Comparison of ENCODE assay signal across 9 cellular contexts in the genomic region with DNA sequence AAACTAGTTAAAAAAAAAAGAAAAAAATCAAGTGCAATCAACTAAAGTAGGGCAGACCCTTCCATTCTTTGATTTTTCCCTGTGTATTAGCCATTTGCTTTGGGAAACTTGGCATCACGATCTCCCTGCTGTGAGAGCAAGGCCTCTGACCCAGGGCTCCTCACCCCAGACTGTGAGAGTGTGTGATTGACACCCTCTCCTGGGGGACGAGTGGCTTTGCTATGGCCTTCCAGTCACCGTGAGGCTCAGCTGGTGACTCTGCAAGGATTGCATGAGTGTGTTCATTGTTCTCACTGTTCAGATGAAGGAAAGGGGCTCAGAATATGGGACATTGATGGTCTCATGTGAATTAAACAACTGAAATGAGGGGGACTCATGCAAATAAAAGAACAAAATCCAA.
DNase-seq lines count a peak whose midpoint lies in the region; ATAC-seq and TF ChIP-seq lines count a peak whose summit lies in the region.
"Had no signal": no experiment of that assay in that cellular context is flagged by ENCODE, and none has a peak within 500 bp of the region (broad histone marks: within the 10 kb centered on the region; RNA-seq: fewer than 3 reads in every experiment).

No MANE protein-coding gene starts in this region.

- peak overlapping the region; percentile 31 for H3K27ac Mint-ChIP-seq in neural crest cell (ENCODE audit: unreplicated experiment)
- H3K27ac Mint-ChIP-seq: naive B cell had no signal

- DNase-seq in C1 segment of cervical spinal cord (lab: John Stamatoyannopoulos, UW) (peak in 8 of 14 donors; percentile 22 to 61 (median 37)), HK-2 (ENCODE audit: unreplicated experiment) (peak; percentile 55), dorsolateral prefrontal cortex (peak in 9 of 10 donors; percentile 53 to 84 (median 79)), neural crest cell (ENCODE audit: low read depth, low spot score) (peak; percentile 57), NCI-H526 (lab: John Stamatoyannopoulos, UW) (no peak), NOMO-1 (lab: John Stamatoyannopoulos, UW; ENCODE audit: unreplicated experiment in 2 of 2) (no peak)

- no peaks in the 10 kb centered on the region for H3K27me3 ChIP-seq in dorsolateral prefrontal cortex

- peak in 48 of 56 donors; percentile 14 to 70 (median 46) for TF ChIP-seq CTCF in dorsolateral prefrontal cortex (IDR thresholded peaks at IDR 0.05 in 54 of 56, conservative IDR thresholded peaks at IDR 0.05 in 2 of 56; ENCODE audit: low read depth in 1 of 56, partially characterized antibody in 56 of 56)
- TF ChIP-seq CTCF in neural crest cell (conservative IDR thresholded peaks at IDR 0.05), result no peak

- H3K4me3 ChIP-seq in dorsolateral prefrontal cortex, result no peak overlapping the region

- peak overlapping the region; percentile 61 for H3K4me3 Mint-ChIP-seq in neural crest cell

- H3K4me1 Mint-ChIP-seq in neural crest cell, result peaks cover 50% of the 10 kb centered on the region

- intact Hi-C loops in dorsolateral prefrontal cortex (cut with DNase I), result loop anchor here in 1 of 2 donors (5.0 to 10.0 kb wide), 2 partner anchors 64 to 83 kb away; no protein-coding TSS in a partner anchor

- ATAC-seq in GM18868 (IDR thresholded peaks at IDR 0.05; ENCODE audit: unreplicated experiment) (no peak), HG03439 (IDR thresholded peaks at IDR 0.05; ENCODE audit: unreplicated experiment) (no peak)

- H3K36me3 Mint-ChIP-seq in neural crest cell (ENCODE audit: low read depth), result no peaks in the 10 kb centered on the region

- H3K27ac ChIP-seq in dorsolateral prefrontal cortex, result peak overlapping the region in 56 of 59 donors; percentile 3 to 88 (median 64)

- no peaks in the 10 kb centered on the region for H3K27me3 Mint-ChIP-seq in neural crest cell (ENCODE audit: low read depth)

- no peaks in the 10 kb centered on the region for H3K9me3 Mint-ChIP-seq in neural crest cell
- H3K9me3 Mint-ChIP-seq: naive B cell had no signal

Comparison
In these comparisons a context has a peak if more than half of its experiments do, and no peak if none do; other contexts are left out.
1. DNase-seq: peak in C1 segment of cervical spinal cord (8 of 14), HK-2 (single experiment), dorsolateral prefrontal cortex (9 of 10) and neural crest cell (single experiment); none in NCI-H526 (0 of 2) and NOMO-1 (0 of 2).